Comparison of ENCODE assay signal across 8 cellular contexts in the genomic region with DNA sequence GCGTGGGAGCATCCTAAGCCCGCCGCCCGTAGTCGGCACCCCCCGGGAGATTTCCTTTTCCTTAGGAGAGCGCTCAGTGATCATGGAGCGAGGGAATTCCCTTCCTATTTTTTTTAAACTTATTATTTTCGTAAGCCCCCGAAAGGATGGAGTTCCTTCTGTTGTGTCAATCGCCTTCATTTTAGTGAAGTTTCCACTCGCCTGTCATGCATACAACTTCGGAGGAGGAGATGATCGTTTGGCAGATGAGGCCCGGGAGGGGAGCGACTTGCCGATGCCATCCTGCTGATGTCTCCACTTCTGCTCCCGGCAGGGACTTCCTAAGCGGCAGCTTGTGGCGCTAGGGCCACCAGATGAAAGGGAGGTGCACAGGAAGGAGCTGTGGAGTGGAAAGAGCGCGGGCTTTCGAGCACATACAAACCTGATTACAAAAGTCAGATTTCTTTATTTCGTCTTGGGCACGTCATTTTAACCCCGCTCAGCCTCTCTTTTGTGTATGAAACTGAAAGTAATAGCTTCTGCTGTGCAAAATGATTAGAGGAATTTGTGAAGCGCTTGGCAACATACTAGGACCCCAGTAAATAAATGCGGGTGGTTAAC. TPM values are rescaled to one million over a fixed set of nuclear protein-coding genes. Genes with fewer than 3 reads are reported as not detected.
A peak's percentile ranks its signal among the peaks of the same experiment; 100 is the strongest.
DNase-seq lines count a peak whose midpoint lies in the region; ATAC-seq and TF ChIP-seq lines count a peak whose summit lies in the region.

A gene with protein sequence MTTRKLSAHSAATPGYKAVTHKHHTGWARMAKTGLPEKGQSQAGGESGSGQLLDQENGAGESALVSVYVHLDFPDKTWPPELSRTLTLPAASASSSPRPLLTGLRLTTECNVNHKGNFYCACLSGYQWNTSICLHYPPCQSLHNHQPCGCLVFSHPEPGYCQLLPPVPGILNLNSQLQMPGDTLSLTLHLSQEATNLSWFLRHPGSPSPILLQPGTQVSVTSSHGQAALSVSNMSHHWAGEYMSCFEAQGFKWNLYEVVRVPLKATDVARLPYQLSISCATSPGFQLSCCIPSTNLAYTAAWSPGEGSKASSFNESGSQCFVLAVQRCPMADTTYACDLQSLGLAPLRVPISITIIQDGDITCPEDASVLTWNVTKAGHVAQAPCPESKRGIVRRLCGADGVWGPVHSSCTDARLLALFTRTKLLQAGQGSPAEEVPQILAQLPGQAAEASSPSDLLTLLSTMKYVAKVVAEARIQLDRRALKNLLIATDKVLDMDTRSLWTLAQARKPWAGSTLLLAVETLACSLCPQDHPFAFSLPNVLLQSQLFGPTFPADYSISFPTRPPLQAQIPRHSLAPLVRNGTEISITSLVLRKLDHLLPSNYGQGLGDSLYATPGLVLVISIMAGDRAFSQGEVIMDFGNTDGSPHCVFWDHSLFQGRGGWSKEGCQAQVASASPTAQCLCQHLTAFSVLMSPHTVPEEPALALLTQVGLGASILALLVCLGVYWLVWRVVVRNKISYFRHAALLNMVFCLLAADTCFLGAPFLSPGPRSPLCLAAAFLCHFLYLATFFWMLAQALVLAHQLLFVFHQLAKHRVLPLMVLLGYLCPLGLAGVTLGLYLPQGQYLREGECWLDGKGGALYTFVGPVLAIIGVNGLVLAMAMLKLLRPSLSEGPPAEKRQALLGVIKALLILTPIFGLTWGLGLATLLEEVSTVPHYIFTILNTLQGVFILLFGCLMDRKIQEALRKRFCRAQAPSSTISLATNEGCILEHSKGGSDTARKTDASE (minus strand): TSS at position 336 of the 600 bp plus-strand sequence. CDS start 555 bp downstream, outside the sequence.

- H2AFZ ChIP-seq in MM.1S (ENCODE audit: low read length), result peak within 1 kb of the TSS; percentile 73

- TF ChIP-seq POLR2A in prostate gland (IDR thresholded peaks at IDR 0.05), result peak; percentile 57

- H3K9me3 ChIP-seq in MM.1S (replicated peaks; ENCODE audit: insufficient read depth, low read length) (no peaks in the 10 kb centered on the region), adipocyte (ENCODE audit: control insufficient read depth, low read length) (no peaks in the 10 kb centered on the region), left ventricle myocardium inferior (replicated peaks) (no peaks in the 10 kb centered on the region), prostate gland (no peaks in the 10 kb centered on the region)

- peak within 1 kb of the TSS; percentile 93 for H3K4me2 ChIP-seq in MM.1S (ENCODE audit: low read depth, low read length)

- in situ Hi-C loops in G401 (cut with HindIII; ENCODE audit: low sequenced_read_pairs), result no loop called here

- no peaks in the 10 kb centered on the region; the same call in 1 of the 2 replicates for H4K20me1 ChIP-seq in MM.1S (ENCODE audit: insufficient read depth, low read length)

- peak; percentile 87 for DNase-seq in G401 (ENCODE audit: low spot score)
- DNase-seq in MM.1S, result peak; percentile 63
- DNase-seq in SW 1271 (lab: John Stamatoyannopoulos, UW), result peak; percentile 54 to 70
- DNase-seq in adipocyte (ENCODE audit: low read depth), result peak; percentile 79
- peak; percentile 43 for DNase-seq in left ventricle myocardium inferior
- peak; percentile 75 for DNase-seq in prostate gland (ENCODE audit: low spot score)

- no peak for TF ChIP-seq CTCF in MM.1S (IDR thresholded peaks at IDR 0.05; ENCODE audit: low read length)
- no peak for TF ChIP-seq CTCF in left ventricle myocardium inferior (IDR thresholded peaks at IDR 0.05; ENCODE audit: borderline replicate concordance)
- no peak for TF ChIP-seq CTCF in prostate gland (IDR thresholded peaks at IDR 0.05)

- H3K27ac ChIP-seq in MM.1S (ENCODE audit: low read length) (peak within 1 kb of the TSS; percentile 84), left ventricle myocardium inferior (replicated peaks) (peak within 1 kb of the TSS; percentile 95), prostate gland (peak within 1 kb of the TSS; percentile 96 to 97), urinary bladder (ENCODE audit: low read depth) (peak within 1 kb of the TSS; percentile 87)

- H3K36me3 ChIP-seq in MM.1S (replicated peaks; ENCODE audit: insufficient read depth, low read length), result no peaks in the 10 kb centered on the region; the same call in 1 of the 2 replicates
- no peaks in the 10 kb centered on the region for H3K36me3 ChIP-seq in adipocyte (ENCODE audit: control insufficient read depth, insufficient read depth, low read length, severe bottlenecking)
- H3K36me3 ChIP-seq in left ventricle myocardium inferior, result no peaks in the 10 kb centered on the region
- no peaks in the 10 kb centered on the region for H3K36me3 ChIP-seq in prostate gland
- H3K36me3 ChIP-seq in urinary bladder (ENCODE audit: insufficient read depth), result no peaks in the 10 kb centered on the region

- H3K27me3 ChIP-seq in MM.1S (replicated peaks; ENCODE audit: insufficient read depth, low read length), result no peaks in the 10 kb centered on the region
- H3K27me3 ChIP-seq in adipocyte (replicated peaks; ENCODE audit: control insufficient read depth, insufficient read depth, low read length), result no peaks in the 10 kb centered on the region
- H3K27me3 ChIP-seq in left ventricle myocardium inferior (ENCODE audit: low read depth), result no peaks in the 10 kb centered on the region
- no peaks in the 10 kb centered on the region for H3K27me3 ChIP-seq in prostate gland (replicated peaks; ENCODE audit: insufficient read depth)

- intact Hi-C loops in left ventricle myocardium inferior (cut with micrococcal nuclease), result no loop called here
- intact Hi-C loops in prostate gland (cut with DNase I), result loop anchor here (5.0 to 10.0 kb wide), 2 partner anchors 104 to 728 kb away; a partner anchor contains a TSS

- peaks cover 11% of the 10 kb centered on the region for H3F3A ChIP-seq in MM.1S (ENCODE audit: insufficient read depth, low read length)

- H3K9me2 ChIP-seq in MM.1S (replicated peaks; ENCODE audit: insufficient read depth, low read length), result no peaks in the 10 kb centered on the region

- H3K4me1 ChIP-seq in MM.1S (ENCODE audit: low read length) (peaks cover 19% of the 10 kb centered on the region), adipocyte (ENCODE audit: control insufficient read depth, insufficient read depth, low read length) (peaks cover 26% of the 10 kb centered on the region), left ventricle myocardium inferior (peaks cover 42% of the 10 kb centered on the region), prostate gland (replicated peaks) (no peaks in the 10 kb centered on the region), urinary bladder (ENCODE audit: insufficient read depth) (no peaks in the 10 kb centered on the region)

- H3K4me3 ChIP-seq in MM.1S (ENCODE audit: low read length), result peak within 1 kb of the TSS; percentile 88
- peak within 1 kb of the TSS; percentile 95 for H3K4me3 ChIP-seq in adipocyte (ENCODE audit: low read length)
- H3K4me3 ChIP-seq in left ventricle myocardium inferior, result peak within 1 kb of the TSS; percentile 89
- peak within 1 kb of the TSS; percentile 87 to 95 for H3K4me3 ChIP-seq in prostate gland
- H3K4me3 ChIP-seq in urinary bladder (ENCODE audit: low read depth, low read length), result peak within 1 kb of the TSS; percentile 66

- ATAC-seq in GM21526 (IDR thresholded peaks at IDR 0.05; ENCODE audit: low FRiP score, unreplicated experiment), result no peak

- 1% methylated on average over 28 of the region's 28 CpGs for WGBS in prostate gland
- under 1% methylated on average over 28 of the region's 28 CpGs for WGBS in urinary bladder

- H3K9ac ChIP-seq in MM.1S (ENCODE audit: low read length), result peak within 1 kb of the TSS; percentile 90
- peak within 1 kb of the TSS; percentile 97 for H3K9ac ChIP-seq in adipocyte (ENCODE audit: low read length)

- peaks cover 78% of the 10 kb centered on the region for H3K79me2 ChIP-seq in MM.1S (ENCODE audit: low read length)

RNA-seq across cellular contexts. Expression of the gene that starts here (rescaled TPM):
- 0.47 TPM in 1 of 2 replicates, not detected in the other for total RNA-seq in G401 (2014; rRNA removed; shearing (Covaris generic))
- total RNA-seq in left ventricle myocardium inferior (not detected), prostate gland (under 1 TPM in 1 of 2 donors, not detected in 1; 0.34 TPM), urinary bladder (0.37 TPM)
- polyA plus RNA-seq in urinary bladder, result 0.08 TPM

Comparison
In these comparisons a context has a peak if more than half of its experiments do, and no peak if none do; other contexts are left out.
1. Peak in DNase-seq in G401; RNA of the gene not detected or under 1 TPM.
2. Peak in DNase-seq, H3K4me3 ChIP-seq and H3K27ac ChIP-seq in left ventricle myocardium inferior; RNA of the gene not detected or under 1 TPM.
3. Peak in DNase-seq, H3K4me3 ChIP-seq and H3K27ac ChIP-seq in prostate gland; RNA of the gene not detected or under 1 TPM.